ENCODE assay signal across 8 cellular contexts in genomic region chr9:123997665-123998277, GRCh38. TPM values are rescaled to one million over a fixed set of nuclear protein-coding genes. Genes with fewer than 3 reads are reported as not detected.
A peak's percentile ranks its signal among the peaks of the same experiment; 100 is the strongest.
DNase-seq lines count a peak whose midpoint lies in the region; ATAC-seq and TF ChIP-seq lines count a peak whose summit lies in the region.

No MANE protein-coding gene starts in this region.

- TF ChIP-seq POLR2A in transverse colon (IDR thresholded peaks at IDR 0.05) = no peak
- TF ChIP-seq POLR2A in esophagus muscularis mucosa (IDR thresholded peaks at IDR 0.05; ENCODE audit: low read depth) = no peak

- H3K4me3 ChIP-seq in GM12864 (ENCODE audit: low read depth, low read length) (no peak overlapping the region), transverse colon (no peak overlapping the region), esophagus muscularis mucosa (no peak overlapping the region)

- H3K27me3 ChIP-seq in transverse colon (peaks cover 90% of the 10 kb centered on the region), esophagus muscularis mucosa (peaks cover 4 to 91% (median 59%) of the 10 kb centered on the region in 4 donors)

- no peak for TF ChIP-seq CTCF in GM12864 (IDR thresholded peaks at IDR 0.05; ENCODE audit: low read depth, low read length, missing control alignments)
- TF ChIP-seq CTCF in transverse colon (IDR thresholded peaks at IDR 0.05) = no peak
- no peak for TF ChIP-seq CTCF in esophagus muscularis mucosa (IDR thresholded peaks at IDR 0.05)

- ATAC-seq in GM21619 (IDR thresholded peaks at IDR 0.05; ENCODE audit: unreplicated experiment) (peak; percentile 60), left ventricle myocardium superior (peak; percentile 72), GM21529 (IDR thresholded peaks at IDR 0.05; ENCODE audit: unreplicated experiment) (no peak)

- WGBS in transverse colon (ENCODE audit: low coverage in 1 of 2), 2 donors = 7 to 8% methylated on average over 3 to 14 of the region's 15 CpGs
- 9% methylated on average over 11 of the region's 15 CpGs for WGBS in esophagus muscularis mucosa

- TF ChIP-seq EP300 in transverse colon (IDR thresholded peaks at IDR 0.05; ENCODE audit: low read depth) = no peak
- TF ChIP-seq EP300 in esophagus muscularis mucosa (IDR thresholded peaks at IDR 0.05) = no peak

- no peaks in the 10 kb centered on the region for H3K9me3 ChIP-seq in transverse colon
- H3K9me3 ChIP-seq in esophagus muscularis mucosa = no peaks in the 10 kb centered on the region

- H3K4me1 ChIP-seq in transverse colon (peaks cover 0 to 29% (median 16%) of the 10 kb centered on the region in 4 donors), esophagus muscularis mucosa (peaks cover 6 to 43% (median 38%) of the 10 kb centered on the region in 4 donors)

- intact Hi-C loops in left ventricle myocardium superior (cut with micrococcal nuclease) (no loop called here), transverse colon (cut with DNase I; ENCODE audit: low total_unique reads) (loop anchor here (5.0 kb wide), 1 partner anchor 270 kb away; no protein-coding TSS in a partner anchor), esophagus muscularis mucosa (cut with DNase I) (no loop called here)

- H3K27ac ChIP-seq in transverse colon (no peak overlapping the region), esophagus muscularis mucosa (replicated peaks in 1 of 4) (no peak overlapping the region)

- in situ Hi-C loops in transverse colon (cut with MboI; ENCODE audit: low pct_ligation_motif_present in 1 of 4, low pct_unique_long_range_greater_than_20kb in 1 of 4, low sequenced_read_pairs in 3 of 4) = no loop called here

- no peaks in the 10 kb centered on the region for H3K36me3 ChIP-seq in transverse colon
- H3K36me3 ChIP-seq in esophagus muscularis mucosa = no peaks in the 10 kb centered on the region

- peak; percentile 61 for DNase-seq in GM12864 (ENCODE audit: low read depth)
- DNase-seq in OCI-M1 (lab: John Stamatoyannopoulos, UW) = peak; percentile 16
- DNase-seq in left ventricle myocardium superior = peak; percentile 73
- peak; percentile 56 for DNase-seq in transverse colon
- no peak for DNase-seq in hippocampal formation (lab: John Stamatoyannopoulos, UW)
- no peak for DNase-seq in esophagus muscularis mucosa (ENCODE audit: extremely low spot score)

RNA-seq across cellular contexts. Expression of gene LHX2, which starts 13.8 kb away (rescaled TPM):
- total RNA-seq in left ventricle myocardium superior (not detected), transverse colon (not detected), esophagus muscularis mucosa (not detected)

Comparison
In these comparisons a context has a peak if more than half of its experiments do, and no peak if none do; other contexts are left out.
1. DNase-seq: peak in GM12864 (single experiment), OCI-M1 (single experiment), left ventricle myocardium superior (single experiment) and transverse colon (single experiment); none in hippocampal formation (0 of 2) and esophagus muscularis mucosa (single experiment).